ENCODE assay signal across 8 cellular contexts in the genomic region with DNA sequence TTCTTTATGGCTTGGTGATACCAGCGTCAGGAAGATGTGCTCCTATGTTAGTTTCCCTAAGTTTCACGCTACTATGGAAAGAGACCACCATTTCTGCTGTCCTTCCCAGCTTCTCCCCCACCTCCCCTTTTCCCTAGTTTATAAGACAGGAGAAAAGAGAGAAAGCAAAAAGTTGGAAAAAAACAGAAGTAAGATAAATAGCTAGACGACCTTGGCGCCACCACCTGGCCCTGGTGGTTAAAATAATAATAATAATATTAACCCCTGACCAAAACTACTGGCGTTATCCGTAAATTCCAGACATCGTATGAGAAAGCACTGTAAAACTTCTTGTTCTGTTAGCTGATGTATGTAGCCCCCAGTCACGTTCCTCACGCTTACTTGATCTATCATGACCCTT. TPM values are rescaled to one million over a fixed set of nuclear protein-coding genes. Genes with fewer than 3 reads are reported as not detected.
DNase-seq lines count a peak whose midpoint lies in the region; ATAC-seq and TF ChIP-seq lines count a peak whose summit lies in the region.
"Not testable (repeated sequence)": the region's sequence is repeated elsewhere in the genome, so short reads cannot be mapped to it uniquely, and the experiment has no call there.

No MANE protein-coding gene starts in this region.

- peaks cover 0 to 38% (median 8%) of the 10 kb centered on the region in 3 donors for H3K4me1 ChIP-seq in gastroesophageal sphincter
- H3K4me1 ChIP-seq in mesodermal cell (ENCODE audit: control insufficient read depth, insufficient read depth, low read length, poor library complexity, severe bottlenecking) = peaks cover 15% of the 10 kb centered on the region
- H3K4me1 ChIP-seq in vagina = peaks cover 31% of the 10 kb centered on the region

- CTCF ChIA-PET in activated CD8-positive, alpha-beta T cell treated with anti-CD3 and anti-CD28 coated beads for 36 hours (lab: Charles Lee) = interaction anchor here (1.0 to 1.4 kb wide), 3 partner anchors 13 to 208 kb away, joined by 3 read pairs; no protein-coding TSS in a partner anchor

- not testable (repeated sequence) for H3K27me3 Mint-ChIP-seq in activated CD8-positive, alpha-beta T cell treated with anti-CD3 and anti-CD28 coated beads for 36 hours

- H3K27me3 ChIP-seq in gastroesophageal sphincter, vagina: not testable (repeated sequence)

- H3K27ac ChIP-seq in gastroesophageal sphincter (peak overlapping the region; percentile 68 to 91 (median 90)), vagina (peak overlapping the region; percentile 90)
- not testable (repeated sequence) for H3K27ac ChIP-seq in mesodermal cell (ENCODE audit: low read depth, low read length, severe bottlenecking)

- H3K4me3 Mint-ChIP-seq in activated CD8-positive, alpha-beta T cell treated with anti-CD3 and anti-CD28 coated beads for 36 hours = peak overlapping the region; percentile 97

- peaks cover 12% of the 10 kb centered on the region for H3K36me3 Mint-ChIP-seq in activated CD8-positive, alpha-beta T cell treated with anti-CD3 and anti-CD28 coated beads for 36 hours (ENCODE audit: low read depth)

- H3K9me3 ChIP-seq in gastroesophageal sphincter; mesodermal cell (ENCODE audit: control insufficient read depth, low read length); vagina: not testable (repeated sequence)

- in situ Hi-C loops in G401 (cut with HindIII; ENCODE audit: low sequenced_read_pairs) = not testable (repeated sequence)

- peak; percentile 17 for DNase-seq in G401 (ENCODE audit: low spot score)
- peak; percentile 1 for DNase-seq in NCI-H69 (lab: John Stamatoyannopoulos, UW)
- not testable (repeated sequence) for DNase-seq in activated CD8-positive, alpha-beta T cell treated with anti-CD3 and anti-CD28 coated beads for 36 hours; cardiac fibroblast (ENCODE audit: low read depth in 2 of 2); retinal pigment epithelial cell (ENCODE audit: low read depth); vagina (ENCODE audit: extremely low spot score in 2 of 2)

- not testable (repeated sequence) for H3K36me3 ChIP-seq in gastroesophageal sphincter; mesodermal cell (ENCODE audit: control insufficient read depth, insufficient read depth, low read length); vagina

- ATAC-seq in activated CD8-positive, alpha-beta T cell treated with anti-CD3 and anti-CD28 coated beads for 36 hours; gastroesophageal sphincter: not testable (repeated sequence)

- peak overlapping the region; percentile 90 for H3K27ac Mint-ChIP-seq in activated CD8-positive, alpha-beta T cell treated with anti-CD3 and anti-CD28 coated beads for 36 hours

- not testable (repeated sequence) for TF ChIP-seq EP300 in gastroesophageal sphincter (IDR thresholded peaks at IDR 0.05)

- not testable (repeated sequence) for TF ChIP-seq POLR2A in gastroesophageal sphincter (IDR thresholded peaks at IDR 0.05); vagina (IDR thresholded peaks at IDR 0.05)

- peaks cover 27% of the 10 kb centered on the region for H3K4me1 Mint-ChIP-seq in activated CD8-positive, alpha-beta T cell treated with anti-CD3 and anti-CD28 coated beads for 36 hours (ENCODE audit: low read depth)

- H3K9me3 Mint-ChIP-seq in activated CD8-positive, alpha-beta T cell treated with anti-CD3 and anti-CD28 coated beads for 36 hours = not testable (repeated sequence)

- intact Hi-C loops in activated CD8-positive, alpha-beta T cell treated with anti-CD3 and anti-CD28 coated beads for 36 hours (cut with micrococcal nuclease) = loop anchor here (10.0 kb wide), 1 partner anchor 149 kb away; no protein-coding TSS in a partner anchor
- intact Hi-C loops in vagina (cut with DNase I) = loop anchor here (10.0 kb wide), 1 partner anchor 49 kb away; no protein-coding TSS in a partner anchor

- not testable (repeated sequence) for TF ChIP-seq CTCF in activated CD8-positive, alpha-beta T cell treated with anti-CD3 and anti-CD28 coated beads for 36 hours (IDR thresholded peaks at IDR 0.05); cardiac fibroblast (IDR thresholded peaks at IDR 0.05; ENCODE audit: low read depth, low read length); vagina (IDR thresholded peaks at IDR 0.05)
- TF ChIP-seq CTCF in gastroesophageal sphincter (IDR thresholded peaks at IDR 0.05) (peak in 1 of 4 experiments; percentile 35), retinal pigment epithelial cell (conservative IDR thresholded peaks at IDR 0.05; ENCODE audit: low read depth, low read length) (peak; percentile 17)

- 0 to 3% methylated on average over 6 to 9 of the region's 9 CpGs for WGBS in gastroesophageal sphincter (ENCODE audit: low coverage in 1 of 2), 2 donors
- 0 to 40% methylated on average over 1 of the region's 9 CpGs for WGBS in mesodermal cell (ENCODE audit: insufficient coverage in 2 of 2), 2 experiments

- POLR2A ChIA-PET in activated CD8-positive, alpha-beta T cell treated with anti-CD3 and anti-CD28 coated beads for 36 hours (lab: Charles Lee) = interaction anchor here (1.4 to 2.5 kb wide), 3 partner anchors 9 to 66 kb away, joined by 3 to 8 read pairs (median 5); no protein-coding TSS in a partner anchor

- peak overlapping the region; percentile 92 to 93 for H3K4me3 ChIP-seq in cardiac fibroblast (replicated peaks in 1 of 2; ENCODE audit: low read depth in 2 of 2, low read length in 2 of 2)
- peak overlapping the region; percentile 88 to 93 for H3K4me3 ChIP-seq in gastroesophageal sphincter
- H3K4me3 ChIP-seq in mesodermal cell (ENCODE audit: extremely low read depth, insufficient read depth, low read length, poor library complexity, severe bottlenecking) = peak overlapping the region; percentile 64
- peak overlapping the region; percentile 68 for H3K4me3 ChIP-seq in retinal pigment epithelial cell (ENCODE audit: low read length)
- peak overlapping the region; percentile 86 to 88 for H3K4me3 ChIP-seq in vagina

RNA-seq across cellular contexts. Expression of a gene that starts 1.0 kb away (rescaled TPM):
- total RNA-seq in G401 (2014; rRNA removed; shearing (Covaris generic)) = 38.0 and 40.1 TPM in 2 replicates
- 10 to 100 TPM; 63.0 to 67.6 TPM for total RNA-seq in activated CD8-positive, alpha-beta T cell treated with anti-CD3 and anti-CD28 coated beads for 36 hours
- 10 to 100 TPM; 19.9 to 35.6 (median 25.3) TPM for total RNA-seq in gastroesophageal sphincter
- 12.4 TPM for polyA plus RNA-seq in mesodermal cell (2013, experiment 1 of 2)
- polyA plus RNA-seq in mesodermal cell (2013, experiment 2 of 2) = 14.0 TPM
- 30.2 TPM for total RNA-seq in vagina
